3 cellular contexts compared by ENCODE assay signal in the genomic region with DNA sequence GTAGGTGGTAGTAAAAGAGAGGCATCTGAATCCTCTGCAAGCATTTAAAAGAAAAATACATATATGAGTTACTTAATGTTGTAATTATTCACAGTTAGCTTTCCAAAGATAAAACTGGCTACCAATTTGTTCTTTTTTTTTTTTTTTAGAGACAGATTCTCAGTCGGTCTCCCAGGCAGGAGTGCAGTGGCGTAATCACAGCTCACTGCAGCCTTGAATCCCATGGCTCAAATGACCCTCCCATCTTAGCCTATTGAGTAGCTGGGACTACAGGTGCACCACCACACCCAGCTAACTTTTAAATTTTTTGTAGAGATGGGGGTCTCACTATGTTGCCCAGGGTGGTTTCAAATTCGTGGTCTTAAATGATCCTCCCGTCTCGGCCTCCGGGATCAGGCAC.
"Had no signal": no experiment of that assay in that cellular context is flagged by ENCODE, and none has a peak within 500 bp of the region (broad histone marks: within the 10 kb centered on the region; RNA-seq: fewer than 3 reads in every experiment).

No MANE protein-coding gene starts in this region.

- DNase-seq: GDM1, GF-D8 had no signal

- ATAC-seq: GM12878 had no signal

- H3K4me3 ChIP-seq: GM12878 had no signal
